Comparison of ENCODE assay signal across 1 cellular context in the genomic region with DNA sequence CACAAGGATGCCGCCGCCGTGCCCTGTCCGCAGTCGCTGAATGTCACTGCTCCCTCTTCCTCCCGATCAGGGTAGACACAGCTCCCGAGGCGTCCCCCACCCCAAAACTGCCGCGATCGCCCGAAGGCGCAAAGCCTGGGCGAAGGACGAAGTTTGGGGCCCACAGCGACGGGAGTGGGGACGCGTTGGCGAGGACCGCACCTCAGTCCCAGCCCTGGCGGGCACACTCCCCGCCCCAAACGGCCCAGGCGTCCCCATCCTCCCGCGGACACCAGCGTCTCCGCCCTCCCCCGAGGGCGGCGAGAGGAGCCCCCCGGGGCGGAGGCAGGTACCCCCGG.
TF ChIP-seq lines count a peak whose summit lies in the region.

No MANE protein-coding gene starts in this region.

TF ChIP-seq in IMR-90, 13 proteins besides CTCF, POLR2A, EP300 and RAD21 (continued from another document):
- no peak for TF ChIP-seq NFE2L2 (IDR thresholded peaks at IDR 0.05; ENCODE audit: low read depth, low read length)
- TF ChIP-seq, protein P1, sequence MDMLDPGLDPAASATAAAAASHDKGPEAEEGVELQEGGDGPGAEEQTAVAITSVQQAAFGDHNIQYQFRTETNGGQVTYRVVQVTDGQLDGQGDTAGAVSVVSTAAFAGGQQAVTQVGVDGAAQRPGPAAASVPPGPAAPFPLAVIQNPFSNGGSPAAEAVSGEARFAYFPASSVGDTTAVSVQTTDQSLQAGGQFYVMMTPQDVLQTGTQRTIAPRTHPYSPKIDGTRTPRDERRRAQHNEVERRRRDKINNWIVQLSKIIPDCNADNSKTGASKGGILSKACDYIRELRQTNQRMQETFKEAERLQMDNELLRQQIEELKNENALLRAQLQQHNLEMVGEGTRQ (IDR thresholded peaks at IDR 0.05; ENCODE audit: low read depth, low read length) = no peak
